ENCODE assay signal across 25 cellular contexts in the genomic region with DNA sequence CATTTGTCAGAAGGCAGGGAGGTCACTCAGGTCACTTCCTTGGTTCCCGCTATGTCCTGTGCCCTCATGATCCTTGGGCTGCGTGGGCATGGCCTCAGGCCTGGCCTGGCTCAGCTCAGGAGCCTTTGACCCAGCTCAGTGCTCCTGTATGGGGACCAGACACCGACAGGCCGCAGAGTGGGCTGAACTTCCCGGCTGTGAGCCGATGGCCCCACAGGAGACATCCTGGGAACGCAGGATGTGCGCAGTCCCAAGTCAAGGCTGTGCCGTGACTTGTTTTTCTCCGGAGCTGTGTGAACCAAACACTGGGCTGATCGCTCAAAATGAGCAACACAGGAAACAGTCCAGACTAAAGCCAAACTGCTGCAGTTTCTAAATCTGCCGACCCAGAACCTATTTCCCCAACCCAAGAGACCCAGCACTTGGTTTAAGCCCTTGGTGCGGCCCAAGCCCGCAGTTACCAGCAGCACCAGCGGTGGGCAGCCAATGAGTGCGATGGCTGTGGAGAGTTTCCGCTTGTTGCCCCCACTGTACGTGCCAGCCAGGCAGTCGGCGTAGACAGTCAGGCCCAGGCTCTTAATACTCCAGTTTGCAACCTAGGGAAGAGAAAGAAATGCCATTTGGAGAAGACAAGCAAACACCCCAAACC.
"Had no signal": no experiment of that assay in that cellular context is flagged by ENCODE, and none has a peak within 500 bp of the region (broad histone marks: within the 10 kb centered on the region; RNA-seq: fewer than 3 reads in every experiment).

No MANE protein-coding gene starts in this region.

- H3K4me1 Mint-ChIP-seq: central memory CD8-positive, alpha-beta T cell; memory B cell; neural progenitor cell had no signal

- H3K27ac ChIP-seq: epithelial cell of prostate, esophagus squamous epithelium, gastroesophageal sphincter, left lung, lower lobe of right lung, neural progenitor cell, psoas muscle, sigmoid colon, suprapubic skin, thyroid gland, upper lobe of right lung had no signal

- H3K27me3 Mint-ChIP-seq: natural killer cell treated with Interleukin-12 subunit alpha and Interleukin-12 subunit beta and Interleukin-15 and Interleukin-18, amount 100 ng/mL, for 72 hours had no signal

- H3K36me3 Mint-ChIP-seq: memory B cell; natural killer cell treated with Interleukin-12 subunit alpha and Interleukin-12 subunit beta and Interleukin-15 and Interleukin-18, amount 100 ng/mL, for 72 hours; neural progenitor cell had no signal

- H3K4me3 Mint-ChIP-seq: central memory CD8-positive, alpha-beta T cell; memory B cell; natural killer cell treated with Interleukin-12 subunit alpha and Interleukin-12 subunit beta and Interleukin-15 and Interleukin-18, amount 100 ng/mL, for 72 hours; neural progenitor cell had no signal

- ATAC-seq: gastroesophageal sphincter; left lung; lower lobe of right lung; natural killer cell treated with Interleukin-12 subunit alpha and Interleukin-12 subunit beta and Interleukin-15 and Interleukin-18, amount 100 ng/mL, for 72 hours; psoas muscle; stimulated activated naive CD8-positive, alpha-beta T cell treated with anti-CD3 and anti-CD28 coated beads, Interleukin-15, Interleukin-2, amounts not matched to agents 100 U/mL and 50 U/mL, for 24 hours; upper lobe of right lung had no signal

- H3K4me2 ChIP-seq: neural progenitor cell had no signal

- H3K9me3 ChIP-seq: esophagus squamous epithelium, gastroesophageal sphincter, left lung, lower lobe of right lung, psoas muscle, sigmoid colon, suprapubic skin, thyroid gland, upper lobe of right lung had no signal

- H3K9me3 Mint-ChIP-seq: central memory CD8-positive, alpha-beta T cell; memory B cell; natural killer cell treated with Interleukin-12 subunit alpha and Interleukin-12 subunit beta and Interleukin-15 and Interleukin-18, amount 100 ng/mL, for 72 hours; neural progenitor cell had no signal

- H2AFZ ChIP-seq: neural progenitor cell had no signal

- H3K4me1 ChIP-seq: esophagus squamous epithelium, gastroesophageal sphincter, left lung, lower lobe of right lung, neural progenitor cell, psoas muscle, sigmoid colon, suprapubic skin, thyroid gland, upper lobe of right lung had no signal

- H3K4me3 ChIP-seq: esophagus squamous epithelium, gastroesophageal sphincter, left lung, lower lobe of right lung, neural progenitor cell, psoas muscle, sigmoid colon, skin epidermis, suprapubic skin, thyroid gland, upper lobe of right lung had no signal

- H3K9ac ChIP-seq: neural progenitor cell had no signal

- H3K27ac Mint-ChIP-seq: memory B cell; natural killer cell treated with Interleukin-12 subunit alpha and Interleukin-12 subunit beta and Interleukin-15 and Interleukin-18, amount 100 ng/mL, for 72 hours; neural progenitor cell had no signal

- DNase-seq: effector memory CD4-positive, alpha-beta T cell; esophagus squamous epithelium; foreskin fibroblast; glutamatergic neuron; islet precursor cell; left lung; lower lobe of right lung; midbrain; occipital lobe; psoas muscle; retina; sigmoid colon; stimulated activated CD4-positive, alpha-beta T cell treated with anti-CD3 and anti-CD28 coated beads, Interleukin-2, amount 100 ng/mL, for 24 hours; stimulated activated CD4-positive, alpha-beta T cell treated with anti-CD3 and anti-CD28 coated beads, Interleukin-4, amount 100 ng/mL, for 4 hours; stimulated activated naive CD8-positive, alpha-beta T cell treated with anti-CD3 and anti-CD28 coated beads, Interleukin-15, Interleukin-2, amounts not matched to agents 100 U/mL and 50 U/mL, for 24 hours; thyroid gland; upper lobe of right lung had no signal

- H3K36me3 ChIP-seq: esophagus squamous epithelium, gastroesophageal sphincter, left lung, lower lobe of right lung, neural progenitor cell, sigmoid colon, suprapubic skin, thyroid gland, upper lobe of right lung had no signal

- H3K27me3 ChIP-seq: esophagus squamous epithelium, left lung, neural progenitor cell, sigmoid colon, suprapubic skin, thyroid gland, upper lobe of right lung had no signal
